In the genomic region with DNA sequence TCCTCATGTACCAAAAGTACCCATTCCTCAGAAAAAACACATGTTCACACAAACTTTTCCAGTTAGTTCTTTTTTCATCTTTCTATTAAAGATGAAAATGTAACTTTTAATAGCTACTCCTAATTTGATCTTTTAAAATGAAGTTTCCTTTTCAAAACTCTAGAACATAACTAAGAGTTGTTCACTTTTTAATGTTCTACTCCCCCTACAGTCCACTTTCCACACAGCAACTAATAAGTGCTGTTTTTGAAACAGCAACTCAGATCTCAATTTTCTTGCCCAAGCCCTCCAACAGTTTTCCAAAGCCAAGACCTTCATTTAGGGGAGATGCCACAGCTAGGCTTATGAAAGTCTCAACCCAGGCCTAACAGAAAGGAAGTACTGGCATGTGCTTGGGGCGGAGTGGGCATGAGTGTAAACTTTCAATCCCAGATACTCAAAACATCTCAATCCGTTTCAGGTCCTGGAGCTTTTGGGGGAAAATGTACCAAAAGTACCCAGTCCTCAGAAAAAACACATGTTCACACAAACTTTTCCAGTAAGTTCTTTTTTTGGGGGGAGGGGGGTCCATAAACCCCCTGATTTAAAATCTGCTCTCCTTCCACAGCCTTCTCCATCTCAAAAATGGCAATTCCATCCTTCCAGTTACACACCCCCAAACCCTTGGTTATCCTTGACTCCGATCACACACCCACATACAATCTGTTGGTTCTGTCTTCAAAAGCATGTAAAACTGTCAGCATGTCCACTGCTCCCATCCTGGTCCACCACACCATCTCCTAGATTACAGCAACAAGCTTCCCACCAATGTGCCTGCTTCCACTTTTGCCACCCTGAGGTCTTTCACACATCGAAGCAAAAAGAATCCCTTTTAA, we compare ENCODE assay signal across 8 cellular contexts. TPM values are rescaled to one million over a fixed set of nuclear protein-coding genes. Genes with fewer than 3 reads are reported as not detected.
DNase-seq lines count a peak whose midpoint lies in the region; ATAC-seq and TF ChIP-seq lines count a peak whose summit lies in the region.

No MANE protein-coding gene starts in this region.

- peaks cover 41% of the 10 kb centered on the region for H3K36me3 Mint-ChIP-seq in activated naive CD8-positive, alpha-beta T cell treated with anti-CD3 and anti-CD28 coated beads for 36 hours

- in situ Hi-C loops in G401 (cut with HindIII; ENCODE audit: low sequenced_read_pairs): loop anchor here (5.0 kb wide), 1 partner anchor 62 kb away; no protein-coding TSS in a partner anchor

- 71% methylated on average over 4 of the region's 4 CpGs for WGBS in thyroid gland, 2 donors

- no peaks in the 10 kb centered on the region for H3K9me3 Mint-ChIP-seq in activated naive CD8-positive, alpha-beta T cell treated with anti-CD3 and anti-CD28 coated beads for 36 hours

- no peak for ATAC-seq in esophagus mucosa

- no peaks in the 10 kb centered on the region for H3K9me3 ChIP-seq in iPS-20b (ENCODE audit: insufficient read depth, low read depth, low read length)
- H3K9me3 ChIP-seq in thyroid gland: no peaks in the 10 kb centered on the region

- H3K9ac ChIP-seq in iPS-20b (ENCODE audit: low read depth, low read length): peak overlapping the region; percentile 88; the same call in 1 of the 2 replicates

- H3K27ac ChIP-seq in iPS-20b (ENCODE audit: low read length) (no peak overlapping the region), thyroid gland (peak overlapping the region in 2 of 3 donors; percentile 5 to 18)

- peaks cover 38% of the 10 kb centered on the region for H3K4me1 Mint-ChIP-seq in activated naive CD8-positive, alpha-beta T cell treated with anti-CD3 and anti-CD28 coated beads for 36 hours

- no peak for DNase-seq in AG09309 (ENCODE audit: low read depth)
- peak; percentile 30 for DNase-seq in G401 (ENCODE audit: low spot score)
- peak; percentile 79 for DNase-seq in NCI-H2227 (lab: John Stamatoyannopoulos, UW; ENCODE audit: unreplicated experiment)
- DNase-seq in activated naive CD8-positive, alpha-beta T cell treated with anti-CD3 and anti-CD28 coated beads for 36 hours: no peak
- DNase-seq in thyroid gland: no peak
- DNase-seq in posterior vena cava (ENCODE audit: low spot score): no peak

- H3K36me3 ChIP-seq in iPS-20b (ENCODE audit: insufficient read depth, low read depth, low read length) (peaks cover 25% of the 10 kb centered on the region), thyroid gland (peaks cover 8% of the 10 kb centered on the region in 2 donors)

- H3K4me3 ChIP-seq in AG09309 (ENCODE audit: control insufficient read depth, low read depth, low read length) (no peak overlapping the region; the same call in 1 of the 2 replicates), iPS-20b (ENCODE audit: low read length) (peak overlapping the region; percentile 84), thyroid gland (replicated peaks in 1 of 3) (no peak overlapping the region)

- H3K4me1 ChIP-seq in iPS-20b (ENCODE audit: insufficient read depth, low read length) (peaks cover 19% of the 10 kb centered on the region), thyroid gland (peaks cover 18 to 38% of the 10 kb centered on the region in 2 donors)

- intact Hi-C loops in thyroid gland (cut with DNase I): loop anchor here (5.0 to 10.0 kb wide), 2 partner anchors 52 to 131 kb away; a partner anchor contains a TSS
- intact Hi-C loops in posterior vena cava (cut with DNase I): loop anchor here (5.0 to 10.0 kb wide), 2 partner anchors 52 to 131 kb away; a partner anchor contains a TSS

- TF ChIP-seq POLR2A in thyroid gland (IDR thresholded peaks at IDR 0.05): no peak

- H3K4me3 Mint-ChIP-seq in activated naive CD8-positive, alpha-beta T cell treated with anti-CD3 and anti-CD28 coated beads for 36 hours: peak overlapping the region; percentile 96

- peak overlapping the region; percentile 97 for H3K27ac Mint-ChIP-seq in activated naive CD8-positive, alpha-beta T cell treated with anti-CD3 and anti-CD28 coated beads for 36 hours

- H3K27me3 Mint-ChIP-seq in activated naive CD8-positive, alpha-beta T cell treated with anti-CD3 and anti-CD28 coated beads for 36 hours: no peaks in the 10 kb centered on the region

- H3K27me3 ChIP-seq in iPS-20b (ENCODE audit: insufficient read depth, low read length) (no peaks in the 10 kb centered on the region), thyroid gland (no peaks in the 10 kb centered on the region)

- TF ChIP-seq CTCF in AG09309 (IDR thresholded peaks at IDR 0.05; ENCODE audit: control insufficient read depth, insufficient read depth, low read depth, low read length, missing control alignments) (peak; percentile 54), thyroid gland (IDR thresholded peaks at IDR 0.05) (peak; percentile 21 to 65 (median 45))

RNA-seq across cellular contexts. Expression of a gene that starts 2.0 kb away (rescaled TPM):
- 505 and 527 TPM in 2 replicates for total RNA-seq in G401 (2014; rRNA removed; shearing (Covaris generic))
- total RNA-seq in activated naive CD8-positive, alpha-beta T cell treated with anti-CD3 and anti-CD28 coated beads for 36 hours: 100 to 1,000 TPM; 925 to 936 TPM
- total RNA-seq in thyroid gland (100 to 1,000 TPM in 1 of 4 donors, 10 to 100 TPM in 3; 80.9 to 118 (median 91.1) TPM), esophagus mucosa (294 TPM), posterior vena cava (100 to 1,000 TPM in 1 of 2 donors, 10 to 100 TPM in 1; 94.1 to 121 TPM)

RNA-seq across cellular contexts. Expression of a gene that starts 10.2 kb away (rescaled TPM):
- 11.8 and 12.9 TPM in 2 replicates for total RNA-seq in G401 (2014; rRNA removed; shearing (Covaris generic))
- 1 to 10 TPM; 3.8 to 4.9 TPM for total RNA-seq in activated naive CD8-positive, alpha-beta T cell treated with anti-CD3 and anti-CD28 coated beads for 36 hours
- total RNA-seq in thyroid gland (10 to 100 TPM; 15.6 to 31.2 (median 22.6) TPM), esophagus mucosa (10.1 TPM), posterior vena cava (1 to 10 TPM; 5.4 to 8.7 TPM)

Comparison
In these comparisons a context has a peak if more than half of its experiments do, and no peak if none do; other contexts are left out.
1. DNase-seq: peak in G401 (single experiment) and NCI-H2227 (single experiment); none in AG09309 (single experiment), activated naive CD8-positive, alpha-beta T cell treated with anti-CD3 and anti-CD28 coated beads for 36 hours (single experiment), thyroid gland (0 of 2) and posterior vena cava (single experiment).